ENCODE assay signal across 8 cellular contexts in the genomic region with DNA sequence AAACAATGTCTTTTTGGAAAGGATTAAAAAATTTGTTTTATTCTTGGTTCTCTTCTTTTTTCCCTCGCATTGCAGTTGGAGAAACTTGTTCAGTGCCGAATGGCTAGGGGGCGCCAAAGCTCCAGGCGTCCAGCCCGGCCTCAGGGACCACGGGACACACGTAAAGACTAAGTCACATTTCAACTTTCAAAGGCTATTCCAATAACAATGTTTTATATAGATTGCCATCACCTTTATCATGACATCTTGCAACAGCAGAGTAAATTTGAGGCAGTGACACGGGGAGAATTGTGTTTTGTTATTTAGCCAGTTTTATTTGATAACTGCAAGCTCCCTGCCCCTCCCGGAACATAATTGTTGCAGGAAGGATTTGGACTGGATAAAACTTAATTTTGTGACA. TPM values are rescaled to one million over a fixed set of nuclear protein-coding genes. Genes with fewer than 3 reads are reported as not detected.
A peak's percentile ranks its signal among the peaks of the same experiment; 100 is the strongest.
DNase-seq lines count a peak whose midpoint lies in the region; ATAC-seq, FAIRE-seq and TF ChIP-seq lines count a peak whose summit lies in the region.

No MANE protein-coding gene starts in this region.

- no peak overlapping the region for H3K4me3 Mint-ChIP-seq in stimulated activated memory B cell treated with anti-CD40 and anti-IgM and Interleukin-4, amounts not matched to agents 10 μg/mL and 1 μg/mL and 100 μg/mL, for 72 hours

- FAIRE-seq in G401.6 (lab: Jason Lieb, UNC): peak; percentile 94

- H3K27ac ChIP-seq in adrenal gland (no peak overlapping the region), psoas muscle (no peak overlapping the region)

- H3K36me3 Mint-ChIP-seq in stimulated activated memory B cell treated with anti-CD40 and anti-IgM and Interleukin-4, amounts not matched to agents 10 μg/mL and 1 μg/mL and 100 μg/mL, for 72 hours: no peaks in the 10 kb centered on the region

- 8 to 12% (median 9%) methylated on average over 9 of the region's 9 CpGs for WGBS in adrenal gland, 4 donors
- 8 to 10% (median 9%) methylated on average over 9 of the region's 9 CpGs for WGBS in psoas muscle, 3 donors

- H3K4me1 Mint-ChIP-seq in stimulated activated memory B cell treated with anti-CD40 and anti-IgM and Interleukin-4, amounts not matched to agents 10 μg/mL and 1 μg/mL and 100 μg/mL, for 72 hours: peaks cover 23% of the 10 kb centered on the region

- H3K9me3 ChIP-seq in adrenal gland (replicated peaks in 1 of 3) (no peaks in the 10 kb centered on the region), psoas muscle (no peaks in the 10 kb centered on the region)

- H3K36me3 ChIP-seq in adrenal gland (replicated peaks in 1 of 2) (no peaks in the 10 kb centered on the region), psoas muscle (ENCODE audit: insufficient read depth in 1 of 2, low read depth in 1 of 2) (no peaks in the 10 kb centered on the region)

- H3K4me3 ChIP-seq in adrenal gland (peak overlapping the region in 1 of 4 donors; percentile 25), psoas muscle (peak overlapping the region; percentile 65)

- H3K4me1 ChIP-seq in adrenal gland (replicated peaks in 1 of 2): peaks cover 0 to 4% of the 10 kb centered on the region in 2 donors
- peaks cover 9% of the 10 kb centered on the region for H3K4me1 ChIP-seq in psoas muscle

- ATAC-seq in left cardiac atrium (peak; percentile 36 to 68), psoas muscle (peak in 3 of 4 donors; percentile 60 to 74 (median 63))
- no peak for ATAC-seq in stimulated activated memory B cell treated with anti-CD40 and anti-IgM and Interleukin-4, amounts not matched to agents 10 μg/mL and 1 μg/mL and 100 μg/mL, for 72 hours

- no peak overlapping the region for H3K27ac Mint-ChIP-seq in stimulated activated memory B cell treated with anti-CD40 and anti-IgM and Interleukin-4, amounts not matched to agents 10 μg/mL and 1 μg/mL and 100 μg/mL, for 72 hours

- peaks cover 43% of the 10 kb centered on the region for H3K27me3 ChIP-seq in adrenal gland
- H3K27me3 ChIP-seq in psoas muscle (ENCODE audit: insufficient read depth in 3 of 3, low read length in 2 of 3): peaks cover 0 to 53% (median 16%) of the 10 kb centered on the region in 3 donors

- TF ChIP-seq POLR2A in adrenal gland (IDR thresholded peaks at IDR 0.05): no peak

- no peaks in the 10 kb centered on the region for H3K9me3 Mint-ChIP-seq in stimulated activated memory B cell treated with anti-CD40 and anti-IgM and Interleukin-4, amounts not matched to agents 10 μg/mL and 1 μg/mL and 100 μg/mL, for 72 hours

- intact Hi-C loops in adrenal gland (cut with DNase I) (loop anchor here (5.0 to 10.0 kb wide), 2 partner anchors 429 to 1172 kb away; no protein-coding TSS in a partner anchor), left cardiac atrium (cut with DNase I) (loop anchor here (2.0 to 5.0 kb wide), 4 partner anchors 1164 to 1329 kb away; no protein-coding TSS in a partner anchor), psoas muscle (cut with DNase I) (loop anchor here in 1 of 2 donors (2.0 kb wide), 1 partner anchor 1166 kb away; no protein-coding TSS in a partner anchor)

- DNase-seq in HUDEP-2 (lab: John Stamatoyannopoulos, UW; ENCODE audit: unreplicated experiment in 76 of 76) (peak in 48 of 76 experiments; percentile 0 to 53 (median 24)), RKO (ENCODE audit: low spot score) (peak; percentile 47), adrenal gland (peak; percentile 66 to 85 (median 70)), left cardiac atrium (peak; percentile 79), psoas muscle (peak; percentile 73 to 83), NCI-H526 treated with DMSO at 0.1 percent for 48 hours (lab: John Stamatoyannopoulos, UW) (no peak)

- peak; percentile 74 to 92 (median 76) for TF ChIP-seq CTCF in adrenal gland (IDR thresholded peaks at IDR 0.05)
- TF ChIP-seq CTCF in psoas muscle (IDR thresholded peaks at IDR 0.05): peak; percentile 85

- peaks cover 49% of the 10 kb centered on the region for H3K27me3 Mint-ChIP-seq in stimulated activated memory B cell treated with anti-CD40 and anti-IgM and Interleukin-4, amounts not matched to agents 10 μg/mL and 1 μg/mL and 100 μg/mL, for 72 hours

RNA-seq across cellular contexts. Expression of gene IGFBP3, which starts 2.2 kb away (rescaled TPM):
- 10 to 100 TPM in 6 of 8 donors, 1 to 10 TPM in 2; 5.5 to 32.5 (median 17.6) TPM for total RNA-seq in adrenal gland
- 10 to 100 TPM in 2 of 3 donors, 1 to 10 TPM in 1; 5.4 to 53.1 (median 16.2) TPM for polyA plus RNA-seq in adrenal gland
- total RNA-seq in left cardiac atrium: 10 to 100 TPM; 37.5 to 75.4 TPM
- total RNA-seq in psoas muscle: 10 to 100 TPM; 13.9 to 62.6 (median 38.7) TPM
- 100 to 1,000 TPM in 1 of 3 donors, 10 to 100 TPM in 2; 19.8 to 114 (median 26.4) TPM for polyA plus RNA-seq in psoas muscle

RNA-seq across cellular contexts. Expression of gene IGFBP1, which starts 35.0 kb away (rescaled TPM):
- total RNA-seq in adrenal gland (under 1 TPM in 4 of 8 donors, not detected in 4; 0.15 to 0.36 (median 0.27) TPM), left cardiac atrium (not detected), psoas muscle (not detected)
- polyA plus RNA-seq in adrenal gland (under 1 TPM in 1 of 3 donors, not detected in 2; 0.24 TPM), psoas muscle (not detected)

RNA-seq across cellular contexts. Expression of gene CCDC201, which starts 50.4 kb away (rescaled TPM):
- total RNA-seq in adrenal gland (not detected), left cardiac atrium (not detected), psoas muscle (not detected)
- polyA plus RNA-seq in adrenal gland (not detected), psoas muscle (not detected)
